ENCODE assay signal across 17 cellular contexts in genomic region chr13:48908381-48909087, GRCh38.
DNase-seq lines count a peak whose midpoint lies in the region; ATAC-seq and TF ChIP-seq lines count a peak whose summit lies in the region.
"Had no signal": no experiment of that assay in that cellular context is flagged by ENCODE, and none has a peak within 500 bp of the region (broad histone marks: within the 10 kb centered on the region; RNA-seq: fewer than 3 reads in every experiment).

No MANE protein-coding gene starts in this region.

- no peaks in the 10 kb centered on the region for H3K27me3 ChIP-seq in rectal smooth muscle tissue (ENCODE audit: control insufficient read depth, insufficient read depth, low read length)
- H3K27me3 ChIP-seq in effector memory CD4-positive, alpha-beta T cell (replicated peaks; ENCODE audit: control insufficient read depth, insufficient read depth, low read length, poor library complexity, severe bottlenecking), result no peaks in the 10 kb centered on the region
- H3K27me3 ChIP-seq: upper lobe of left lung had no signal

- no peak overlapping the region for H3K4me3 ChIP-seq in rectal smooth muscle tissue (ENCODE audit: low read length)
- H3K4me3 ChIP-seq in effector memory CD4-positive, alpha-beta T cell (ENCODE audit: insufficient read depth, low read depth, low read length, poor library complexity, severe bottlenecking), result no peak overlapping the region
- H3K4me3 ChIP-seq: PC-9, upper lobe of left lung had no signal

- H3K9me3 Mint-ChIP-seq in Calu3 (ENCODE audit: low read depth, unreplicated experiment), result no peaks in the 10 kb centered on the region
- H3K9me3 Mint-ChIP-seq: T-helper 1 cell treated with Interleukin-12 subunit alpha and Interleukin-12 subunit beta and Interleukin-4 antibody, amounts not matched to agents 30 μg/mL and 1 μg/mL, for 36 hours had no signal

- H3K27me3 Mint-ChIP-seq in Calu3 (ENCODE audit: unreplicated experiment), result no peaks in the 10 kb centered on the region

- peaks cover 38% of the 10 kb centered on the region for H3K4me1 Mint-ChIP-seq in Calu3 (ENCODE audit: low read depth, unreplicated experiment)

- H3K27ac ChIP-seq in rectal smooth muscle tissue (ENCODE audit: low read depth, low read length), result peak overlapping the region; percentile 35
- no peak overlapping the region for H3K27ac ChIP-seq in effector memory CD4-positive, alpha-beta T cell (ENCODE audit: insufficient read depth, low read length, poor library complexity, severe bottlenecking)
- H3K27ac ChIP-seq: PC-9, upper lobe of left lung had no signal

- ATAC-seq in SK-N-SH treated with all-trans-retinoic acid at 6 μM for 48 hours (peak; percentile 85), HG02885 (IDR thresholded peaks at IDR 0.05; ENCODE audit: poor library complexity, unreplicated experiment) (no peak)

- peaks cover 4% of the 10 kb centered on the region for H3K4me1 ChIP-seq in rectal smooth muscle tissue (ENCODE audit: control insufficient read depth, insufficient read depth, low read length)
- no peaks in the 10 kb centered on the region for H3K4me1 ChIP-seq in effector memory CD4-positive, alpha-beta T cell (ENCODE audit: control insufficient read depth, insufficient read depth, low read length, poor library complexity, severe bottlenecking)
- H3K4me1 ChIP-seq: upper lobe of left lung had no signal

- CTCF ChIA-PET in Calu3 (lab: Charles Lee), result no interaction called here

- H3K4me3 Mint-ChIP-seq in Calu3 (ENCODE audit: low read depth, unreplicated experiment), result no peak overlapping the region
- H3K4me3 Mint-ChIP-seq: T-helper 1 cell treated with Interleukin-12 subunit alpha and Interleukin-12 subunit beta and Interleukin-4 antibody, amounts not matched to agents 30 μg/mL and 1 μg/mL, for 36 hours had no signal

- no peak for TF ChIP-seq CTCF in Calu3 (IDR thresholded peaks at IDR 0.05; ENCODE audit: unreplicated experiment)

- H3K36me3 Mint-ChIP-seq in Calu3 (ENCODE audit: insufficient read depth, unreplicated experiment), result no peaks in the 10 kb centered on the region

- no peaks in the 10 kb centered on the region for H3K36me3 ChIP-seq in rectal smooth muscle tissue (ENCODE audit: control insufficient read depth, insufficient read depth, low read length)
- H3K36me3 ChIP-seq in effector memory CD4-positive, alpha-beta T cell (ENCODE audit: control insufficient read depth, insufficient read depth, low read length), result no peaks in the 10 kb centered on the region
- H3K36me3 ChIP-seq: upper lobe of left lung had no signal

- no TSS peak for BruUV-seq in Calu3 (replicated peaks; lab: Mats Ljungman, UMichigan)

- H3K9me3 ChIP-seq in effector memory CD4-positive, alpha-beta T cell (ENCODE audit: control insufficient read depth, low read length), result no peaks in the 10 kb centered on the region
- H3K9me3 ChIP-seq: upper lobe of left lung had no signal

- no peak for DNase-seq in Calu3
- DNase-seq in fibroblast of the conjunctiva (ENCODE audit: low read depth), result peak; percentile 42
- no peak for DNase-seq in DMS153 (lab: John Stamatoyannopoulos, UW)
- DNase-seq in NCI-H146 (lab: John Stamatoyannopoulos, UW), result no peak
- no peak for DNase-seq in effector memory CD4-positive, alpha-beta T cell
- DNase-seq: activated CD4-positive, alpha-beta T cell treated with anti-CD3 and anti-CD28 coated beads for 4 hours; activated T-cell treated with anti-CD3 and anti-CD28 coated beads, Interleukin-2, amount 50 U/mL, for 1 hour; dermis blood vessel endothelial cell; GF-D8; NCI-H1105 treated with DMSO at 0.1 percent for 48 hours; NCI-H524 treated with DMSO at 0.1 percent for 48 hours; PC-9; upper lobe of left lung had no signal

- H3K9ac ChIP-seq in rectal smooth muscle tissue (ENCODE audit: low read length), result no peak overlapping the region

- intact Hi-C loops in Calu3 (cut with micrococcal nuclease; ENCODE audit: unreplicated experiment), result loop anchor here (5.0 kb wide), 1 partner anchor 69 kb away; the partner anchor contains the start of gene FNDC3A

- peak overlapping the region; percentile 30 for H3K27ac Mint-ChIP-seq in Calu3 (ENCODE audit: unreplicated experiment)
- H3K27ac Mint-ChIP-seq: T-helper 1 cell treated with Interleukin-12 subunit alpha and Interleukin-12 subunit beta and Interleukin-4 antibody, amounts not matched to agents 30 μg/mL and 1 μg/mL, for 36 hours had no signal

TF ChIP-seq in SK-N-SH treated with all-trans-retinoic acid at 6 μM for 48 hours, 23 proteins besides CTCF, POLR2A, EP300 and RAD21:
- TF ChIP-seq ZNF8 (CRISPR knock-in tag; IDR thresholded peaks at IDR 0.05) (no peak), ZNF70 (CRISPR knock-in tag; IDR thresholded peaks at IDR 0.05) (no peak), SNAI2 (CRISPR knock-in tag; IDR thresholded peaks at IDR 0.05) (no peak), ISL1 (CRISPR knock-in tag; IDR thresholded peaks at IDR 0.05) (peak; percentile 30; the same call in 1 of the 2 replicates)
